Comparison of ENCODE assay signal across 12 cellular contexts in genomic region chr6:87574237-87574636, GRCh38. TPM values are rescaled to one million over a fixed set of nuclear protein-coding genes. Genes with fewer than 3 reads are reported as not detected.
DNase-seq lines count a peak whose midpoint lies in the region; ATAC-seq, FAIRE-seq and TF ChIP-seq lines count a peak whose summit lies in the region.
"Had no signal": no experiment of that assay in that cellular context is flagged by ENCODE, and none has a peak within 500 bp of the region (broad histone marks: within the 10 kb centered on the region; RNA-seq: fewer than 3 reads in every experiment).

No MANE protein-coding gene starts in this region.

- H3K27ac Mint-ChIP-seq in T-helper 2 cell treated with Interferon-gamma antibody and Interleukin-4, amounts not matched to agents 5 μg/mL and 100 μg/mL, for 36 hours, result peak overlapping the region; percentile 81
- H3K27ac Mint-ChIP-seq in activated naive CD8-positive, alpha-beta T cell treated with anti-CD3 and anti-CD28 coated beads, Interleukin-2, amount 10 ng/mL, durations not matched to agents 7 days and 5 days, result no peak overlapping the region

- H3K79me2 ChIP-seq in KMS-11 (ENCODE audit: insufficient read depth, low read depth), result peaks cover 27% of the 10 kb centered on the region

- H3K9me3 ChIP-seq in neutrophil, result no peaks in the 10 kb centered on the region

- H3K9ac ChIP-seq in KMS-11, result no peak overlapping the region

- H3K4me3 Mint-ChIP-seq in T-helper 2 cell treated with Interferon-gamma antibody and Interleukin-4, amounts not matched to agents 5 μg/mL and 100 μg/mL, for 36 hours, result peak overlapping the region; percentile 38
- no peak overlapping the region for H3K4me3 Mint-ChIP-seq in activated naive CD8-positive, alpha-beta T cell treated with anti-CD3 and anti-CD28 coated beads, Interleukin-2, amount 10 ng/mL, durations not matched to agents 7 days and 5 days

- DNase-seq in T-helper 2 cell treated with Interferon-gamma antibody and Interleukin-4, amounts not matched to agents 5 μg/mL and 100 μg/mL, for 36 hours (ENCODE audit: low spot score), result no peak
- DNase-seq in T-helper 2 cell (no peak), frontal cortex (ENCODE audit: low spot score in 2 of 2) (no peak), EL (no peak), H4 (ENCODE audit: low spot score) (no peak)
- no peak for DNase-seq in activated naive CD8-positive, alpha-beta T cell treated with anti-CD3 and anti-CD28 coated beads, Interleukin-2, amount 10 ng/mL, durations not matched to agents 7 days and 5 days
- DNase-seq: ACHN; activated naive CD4-positive, alpha-beta T cell treated with Interleukin-2 at 50 U/mL for 16 hours; effector CD8-positive, alpha-beta T cell; WERI-Rb-1 had no signal

- no peaks in the 10 kb centered on the region for H4K20me1 ChIP-seq in KMS-11 (ENCODE audit: insufficient read depth)

- POLR2A ChIA-PET in activated naive CD8-positive, alpha-beta T cell treated with anti-CD3 and anti-CD28 coated beads, Interleukin-2, amount 10 ng/mL, durations not matched to agents 7 days and 5 days (lab: Charles Lee), result interaction anchor here (0.6 kb wide), 1 partner anchor 284 kb away, joined by 3 read pairs; no protein-coding TSS in a partner anchor

- no peak overlapping the region for H2AFZ ChIP-seq in KMS-11 (ENCODE audit: low read depth)

- no peak for TF ChIP-seq CTCF in KMS-11 (conservative IDR thresholded peaks at IDR 0.05; ENCODE audit: low read depth, low read length)
- no peak for TF ChIP-seq CTCF in neutrophil (IDR thresholded peaks at IDR 0.05)

- ATAC-seq in activated naive CD8-positive, alpha-beta T cell treated with anti-CD3 and anti-CD28 coated beads, Interleukin-2, amount 10 ng/mL, durations not matched to agents 7 days and 5 days (ENCODE audit: low read depth), result peak; percentile 30

- H3K4me3 ChIP-seq in KMS-11 (IDR thresholded peaks at IDR 0.05; ENCODE audit: insufficient read depth, low read depth, low read length) (no peak overlapping the region), neutrophil (ENCODE audit: low read depth in 1 of 2, low read length in 1 of 2) (no peak overlapping the region)

- no peaks in the 10 kb centered on the region for H3K36me3 ChIP-seq in KMS-11 (ENCODE audit: insufficient read depth)
- peaks cover 6% of the 10 kb centered on the region for H3K36me3 ChIP-seq in neutrophil

- H3K9me3 Mint-ChIP-seq in T-helper 2 cell treated with Interferon-gamma antibody and Interleukin-4, amounts not matched to agents 5 μg/mL and 100 μg/mL, for 36 hours, result peaks cover 4% of the 10 kb centered on the region
- peaks cover 4% of the 10 kb centered on the region for H3K9me3 Mint-ChIP-seq in activated naive CD8-positive, alpha-beta T cell treated with anti-CD3 and anti-CD28 coated beads, Interleukin-2, amount 10 ng/mL, durations not matched to agents 7 days and 5 days

- peaks cover 32% of the 10 kb centered on the region for H3K4me1 ChIP-seq in KMS-11 (ENCODE audit: low read depth, poor library complexity, severe bottlenecking)
- H3K4me1 ChIP-seq in neutrophil (ENCODE audit: control insufficient read depth in 1 of 2, insufficient read depth in 1 of 2, low read depth in 1 of 2, low read length in 1 of 2), result peaks cover 27 to 30% of the 10 kb centered on the region in 2 experiments

- FAIRE-seq in frontal cortex (lab: Jason Lieb, UNC), result no peak

- H3K27ac ChIP-seq in KMS-11 (no peak overlapping the region), neutrophil (peak overlapping the region; percentile 67)
- H3K27ac ChIP-seq: WERI-Rb-1 had no signal

- H3K4me1 Mint-ChIP-seq in T-helper 2 cell treated with Interferon-gamma antibody and Interleukin-4, amounts not matched to agents 5 μg/mL and 100 μg/mL, for 36 hours (ENCODE audit: low read depth), result peaks cover 34% of the 10 kb centered on the region
- H3K4me1 Mint-ChIP-seq in activated naive CD8-positive, alpha-beta T cell treated with anti-CD3 and anti-CD28 coated beads, Interleukin-2, amount 10 ng/mL, durations not matched to agents 7 days and 5 days, result peaks cover 19% of the 10 kb centered on the region

- peaks cover 37% of the 10 kb centered on the region for H3K36me3 Mint-ChIP-seq in T-helper 2 cell treated with Interferon-gamma antibody and Interleukin-4, amounts not matched to agents 5 μg/mL and 100 μg/mL, for 36 hours (ENCODE audit: low read depth)
- peaks cover 31% of the 10 kb centered on the region for H3K36me3 Mint-ChIP-seq in activated naive CD8-positive, alpha-beta T cell treated with anti-CD3 and anti-CD28 coated beads, Interleukin-2, amount 10 ng/mL, durations not matched to agents 7 days and 5 days

- H3K27me3 Mint-ChIP-seq in T-helper 2 cell treated with Interferon-gamma antibody and Interleukin-4, amounts not matched to agents 5 μg/mL and 100 μg/mL, for 36 hours (ENCODE audit: low read depth), result no peaks in the 10 kb centered on the region
- H3K27me3 Mint-ChIP-seq in activated naive CD8-positive, alpha-beta T cell treated with anti-CD3 and anti-CD28 coated beads, Interleukin-2, amount 10 ng/mL, durations not matched to agents 7 days and 5 days, result no peaks in the 10 kb centered on the region

- no peaks in the 10 kb centered on the region for H3K27me3 ChIP-seq in KMS-11 (ENCODE audit: insufficient read depth, low read depth)
- no peaks in the 10 kb centered on the region for H3K27me3 ChIP-seq in neutrophil

- H3K4me2 ChIP-seq in KMS-11, result peak overlapping the region; percentile 39

RNA-seq across cellular contexts. Expression of gene RARS2, which starts 15.6 kb away (rescaled TPM):
- total RNA-seq in activated naive CD8-positive, alpha-beta T cell treated with anti-CD3 and anti-CD28 coated beads, Interleukin-2, amount 10 ng/mL, durations not matched to agents 7 days and 5 days, result 10 to 100 TPM; 25.4 to 26.8 TPM
- 45.7 TPM for total RNA-seq in frontal cortex
- 19.7 and 23.5 TPM in 2 replicates for total RNA-seq in H4 (2014; rRNA removed; shearing (Covaris generic))

RNA-seq across cellular contexts. Expression of gene ORC3, which starts 15.7 kb away (rescaled TPM):
- 10 to 100 TPM; 28.2 to 32.2 TPM for total RNA-seq in activated naive CD8-positive, alpha-beta T cell treated with anti-CD3 and anti-CD28 coated beads, Interleukin-2, amount 10 ng/mL, durations not matched to agents 7 days and 5 days
- 40.8 TPM for total RNA-seq in frontal cortex
- total RNA-seq in H4 (2014; rRNA removed; shearing (Covaris generic)), result 18.7 and 28.6 TPM in 2 replicates
